ENCODE assay signal across 20 cellular contexts in genomic region chr6:129416337-129416990, GRCh38.
A peak's percentile ranks its signal among the peaks of the same experiment; 100 is the strongest.
DNase-seq lines count a peak whose midpoint lies in the region; ATAC-seq and TF ChIP-seq lines count a peak whose summit lies in the region.
"Had no signal": no experiment of that assay in that cellular context is flagged by ENCODE, and none has a peak within 500 bp of the region (broad histone marks: within the 10 kb centered on the region; RNA-seq: fewer than 3 reads in every experiment).

No MANE protein-coding gene starts in this region.

- H3K27ac ChIP-seq in breast epithelium = no peak overlapping the region
- peak overlapping the region; percentile 61 for H3K27ac ChIP-seq in left ventricle myocardium inferior (replicated peaks)
- H3K27ac ChIP-seq in upper lobe of right lung = no peak overlapping the region

- H3K27ac Mint-ChIP-seq in MCF 10A (ENCODE audit: low read depth, unreplicated experiment) = no peak overlapping the region
- H3K27ac Mint-ChIP-seq: CD4-positive, alpha-beta T cell had no signal

- H3K4me1 Mint-ChIP-seq in MCF 10A (ENCODE audit: insufficient read depth, unreplicated experiment) = no peaks in the 10 kb centered on the region

- no peaks in the 10 kb centered on the region for H3K9me3 Mint-ChIP-seq in MCF 10A (ENCODE audit: unreplicated experiment)
- H3K9me3 Mint-ChIP-seq: CD4-positive, alpha-beta T cell had no signal

- POLR2A ChIA-PET in MCF 10A (lab: Yijun Ruan, JAX) = no interaction called here

- TF ChIP-seq CTCF in MCF 10A (IDR thresholded peaks at IDR 0.05; ENCODE audit: unreplicated experiment) (no peak), breast epithelium (IDR thresholded peaks at IDR 0.05) (no peak), left ventricle myocardium inferior (IDR thresholded peaks at IDR 0.05; ENCODE audit: borderline replicate concordance) (no peak), upper lobe of right lung (IDR thresholded peaks at IDR 0.05) (no peak)

- DNase-seq in MCF 10A (ENCODE audit: unreplicated experiment) (peak; percentile 10), breast epithelium (ENCODE audit: low spot score in 2 of 2) (no peak), left ventricle myocardium inferior (peak; percentile 20), renal cortical epithelial cell (ENCODE audit: low read depth) (peak; percentile 49), upper lobe of right lung (no peak), kidney glomerular epithelial cell (lab: John Stamatoyannopoulos, UW) (no peak), NCI-H1417 (lab: John Stamatoyannopoulos, UW) (no peak)
- DNase-seq: 8988T; BE2C; Calu3; CD4-positive, alpha-beta T cell; DMS53; Karpas-422; NCI-H1105; NCI-H1694 treated with DMSO at 0.1 percent for 48 hours; NCI-H446; NCI-H69; OCI-M1; RPMI8226 had no signal

- TF ChIP-seq POLR2A in breast epithelium (IDR thresholded peaks at IDR 0.05) = no peak

- H3K36me3 ChIP-seq in breast epithelium (no peaks in the 10 kb centered on the region), left ventricle myocardium inferior (peaks cover 11% of the 10 kb centered on the region), upper lobe of right lung (no peaks in the 10 kb centered on the region)
- H3K36me3 ChIP-seq: BE2C had no signal

- no peak overlapping the region for H3K4me3 ChIP-seq in breast epithelium
- no peak overlapping the region for H3K4me3 ChIP-seq in left ventricle myocardium inferior
- no peak overlapping the region for H3K4me3 ChIP-seq in upper lobe of right lung

- no TSS peak for BruUV-seq in MCF 10A (replicated peaks; lab: Mats Ljungman, UMichigan)

- intact Hi-C loops in MCF 10A (cut with micrococcal nuclease) (no loop called here), breast epithelium (cut with DNase I; ENCODE audit: low total_unique reads) (no loop called here), left ventricle myocardium inferior (cut with micrococcal nuclease) (no loop called here), upper lobe of right lung (cut with DNase I) (no loop called here)

- H3K4me3 Mint-ChIP-seq in MCF 10A (ENCODE audit: unreplicated experiment) = no peak overlapping the region
- H3K4me3 Mint-ChIP-seq: CD4-positive, alpha-beta T cell had no signal

- H3K9me3 ChIP-seq in breast epithelium = no peaks in the 10 kb centered on the region
- H3K9me3 ChIP-seq in left ventricle myocardium inferior (replicated peaks) = no peaks in the 10 kb centered on the region
- no peaks in the 10 kb centered on the region for H3K9me3 ChIP-seq in upper lobe of right lung
- H3K9me3 ChIP-seq: BE2C had no signal

- no peaks in the 10 kb centered on the region for H3K4me1 ChIP-seq in breast epithelium
- H3K4me1 ChIP-seq in left ventricle myocardium inferior = peaks cover 21% of the 10 kb centered on the region
- no peaks in the 10 kb centered on the region for H3K4me1 ChIP-seq in upper lobe of right lung
- H3K4me1 ChIP-seq: BE2C had no signal

- ATAC-seq in upper lobe of right lung (peak; percentile 45), HG02798 (IDR thresholded peaks at IDR 0.05; ENCODE audit: poor library complexity, unreplicated experiment) (no peak)

- CTCF ChIA-PET in MCF 10A (lab: Yijun Ruan, JAX) = no interaction called here

- H3K27me3 ChIP-seq in breast epithelium = no peaks in the 10 kb centered on the region
- no peaks in the 10 kb centered on the region for H3K27me3 ChIP-seq in left ventricle myocardium inferior (ENCODE audit: low read depth)
- no peaks in the 10 kb centered on the region for H3K27me3 ChIP-seq in upper lobe of right lung
- H3K27me3 ChIP-seq: BE2C had no signal

- H3K36me3 Mint-ChIP-seq in MCF 10A (ENCODE audit: insufficient read depth, unreplicated experiment) = no peaks in the 10 kb centered on the region

- no peaks in the 10 kb centered on the region for H3K27me3 Mint-ChIP-seq in MCF 10A (ENCODE audit: insufficient read depth, unreplicated experiment)
- H3K27me3 Mint-ChIP-seq: CD4-positive, alpha-beta T cell had no signal

Comparison
In these comparisons a context has a peak if more than half of its experiments do, and no peak if none do; other contexts are left out.
1. DNase-seq: peak in MCF 10A (single experiment), left ventricle myocardium inferior (single experiment) and renal cortical epithelial cell (single experiment); none in breast epithelium (0 of 2), upper lobe of right lung (single experiment), kidney glomerular epithelial cell (single experiment) and NCI-H1417 (0 of 3).